Comparison of ENCODE assay signal across 19 cellular contexts in genomic region chr2:155080394-155080793, GRCh38.
A peak's percentile ranks its signal among the peaks of the same experiment; 100 is the strongest.
DNase-seq lines count a peak whose midpoint lies in the region; ATAC-seq, FAIRE-seq and TF ChIP-seq lines count a peak whose summit lies in the region.
"Had no signal": no experiment of that assay in that cellular context is flagged by ENCODE, and none has a peak within 500 bp of the region (broad histone marks: within the 10 kb centered on the region; RNA-seq: fewer than 3 reads in every experiment).

No MANE protein-coding gene starts in this region.

- no peak overlapping the region for H3K27ac ChIP-seq in liver (ENCODE audit: low read depth in 1 of 2, low read length in 2 of 2)
- H3K27ac ChIP-seq: BLaER1 had no signal

- CTCF ChIA-PET in activated CD4-positive, alpha-beta T cell treated with anti-CD3 and anti-CD28 coated beads for 36 hours (lab: Charles Lee), result interaction anchor here (1.1 kb wide), 1 partner anchor 15 kb away, joined by 3 read pairs; no protein-coding TSS in a partner anchor

- H3K9me3 Mint-ChIP-seq in glutamatergic neuron (ENCODE audit: unreplicated experiment) (peaks cover 3% of the 10 kb centered on the region), progenitor cell of endocrine pancreas (ENCODE audit: low read depth) (peaks cover 13% of the 10 kb centered on the region)
- H3K9me3 Mint-ChIP-seq in activated CD4-positive, alpha-beta T cell treated with anti-CD3 and anti-CD28 coated beads for 36 hours (ENCODE audit: low read depth), result peaks cover 2% of the 10 kb centered on the region
- H3K9me3 Mint-ChIP-seq: IgD-negative memory B cell had no signal

- H3K9ac ChIP-seq in liver (ENCODE audit: low read depth in 1 of 2, low read length in 2 of 2), result no peak overlapping the region
- H3K9ac ChIP-seq: BLaER1 had no signal

- peaks cover 2% of the 10 kb centered on the region for H3K27me3 Mint-ChIP-seq in glutamatergic neuron (ENCODE audit: unreplicated experiment)
- H3K27me3 Mint-ChIP-seq in progenitor cell of endocrine pancreas, result no peaks in the 10 kb centered on the region
- no peaks in the 10 kb centered on the region for H3K27me3 Mint-ChIP-seq in activated CD4-positive, alpha-beta T cell treated with anti-CD3 and anti-CD28 coated beads for 36 hours
- H3K27me3 Mint-ChIP-seq: CD4-positive, alpha-beta memory T cell had no signal

- no peaks in the 10 kb centered on the region for H3K9me3 ChIP-seq in liver (ENCODE audit: control insufficient read depth in 4 of 4, low read length in 3 of 4)
- H3K9me3 ChIP-seq: BLaER1, HAP-1 had no signal

- no peak overlapping the region for H3K4me3 ChIP-seq in liver (ENCODE audit: low read depth in 1 of 3, low read length in 3 of 3)
- H3K4me3 ChIP-seq: BLaER1, GM12878, HAP-1 had no signal

- intact Hi-C loops in activated CD4-positive, alpha-beta T cell treated with anti-CD3 and anti-CD28 coated beads for 36 hours (cut with DNase I, micrococcal nuclease), result no loop called here

- no peaks in the 10 kb centered on the region for H3K4me1 ChIP-seq in liver (ENCODE audit: control insufficient read depth in 4 of 4, insufficient read depth in 4 of 4, low read length in 3 of 4)
- H3K4me1 ChIP-seq: BLaER1, HAP-1 had no signal

- no peaks in the 10 kb centered on the region for H3K36me3 ChIP-seq in liver (ENCODE audit: control insufficient read depth in 4 of 4, insufficient read depth in 3 of 4, low read depth in 1 of 4, low read length in 3 of 4)
- H3K36me3 ChIP-seq: BLaER1, HAP-1 had no signal

- WGBS in liver, result 23% methylated on average over 2 of the region's 2 CpGs

- TF ChIP-seq RAD21 in liver (IDR thresholded peaks at IDR 0.05), result no peak

- H3K4me1 Mint-ChIP-seq in glutamatergic neuron (ENCODE audit: low read depth, unreplicated experiment) (peaks cover 15% of the 10 kb centered on the region), progenitor cell of endocrine pancreas (ENCODE audit: low read depth) (peaks cover 16% of the 10 kb centered on the region)
- H3K4me1 Mint-ChIP-seq in activated CD4-positive, alpha-beta T cell treated with anti-CD3 and anti-CD28 coated beads for 36 hours, result no peaks in the 10 kb centered on the region
- H3K4me1 Mint-ChIP-seq: CD14-positive monocyte; CD4-positive, alpha-beta memory T cell had no signal

- peak; percentile 16 for FAIRE-seq in D721Med (lab: Jason Lieb, UNC)
- FAIRE-seq: GM12878 had no signal

- no peaks in the 10 kb centered on the region for H3K27me3 ChIP-seq in liver (ENCODE audit: control insufficient read depth in 4 of 4, insufficient read depth in 4 of 4, low read length in 3 of 4)
- H3K27me3 ChIP-seq: BLaER1 had no signal

- no peak overlapping the region for H3K4me3 Mint-ChIP-seq in glutamatergic neuron (ENCODE audit: unreplicated experiment)
- H3K4me3 Mint-ChIP-seq in progenitor cell of endocrine pancreas (ENCODE audit: low read depth), result peak overlapping the region; percentile 15
- H3K4me3 Mint-ChIP-seq in activated CD4-positive, alpha-beta T cell treated with anti-CD3 and anti-CD28 coated beads for 36 hours, result no peak overlapping the region
- H3K4me3 Mint-ChIP-seq: CD14-positive monocyte; CD4-positive, alpha-beta memory T cell; IgD-negative memory B cell had no signal

- H3K36me3 Mint-ChIP-seq in glutamatergic neuron (ENCODE audit: unreplicated experiment), result no peaks in the 10 kb centered on the region
- peaks cover 7% of the 10 kb centered on the region for H3K36me3 Mint-ChIP-seq in progenitor cell of endocrine pancreas (ENCODE audit: insufficient read depth)
- H3K36me3 Mint-ChIP-seq in activated CD4-positive, alpha-beta T cell treated with anti-CD3 and anti-CD28 coated beads for 36 hours (ENCODE audit: low read depth), result no peaks in the 10 kb centered on the region
- H3K36me3 Mint-ChIP-seq: CD14-positive monocyte; CD4-positive, alpha-beta memory T cell; IgD-negative memory B cell had no signal

- ATAC-seq in activated CD4-positive, alpha-beta T cell treated with anti-CD3 and anti-CD28 coated beads for 36 hours, result no peak
- ATAC-seq: GM12878 had no signal

- POLR2A ChIA-PET in activated CD4-positive, alpha-beta T cell treated with anti-CD3 and anti-CD28 coated beads for 36 hours (lab: Charles Lee), result no interaction called here

- DNase-seq in D721Med (ENCODE audit: insufficient read length, low spot score), result no peak
- peak; percentile 37 for DNase-seq in glutamatergic neuron
- peak; percentile 12 for DNase-seq in progenitor cell of endocrine pancreas (ENCODE audit: low spot score, unreplicated experiment)
- no peak for DNase-seq in GOT3 (lab: John Stamatoyannopoulos, UW)
- DNase-seq in stimulated activated naive CD4-positive, alpha-beta T cell (lab: John Stamatoyannopoulos, UW), result no peak
- DNase-seq in activated CD4-positive, alpha-beta T cell treated with anti-CD3 and anti-CD28 coated beads for 36 hours, result no peak
- DNase-seq: 8988T; CD4-positive, alpha-beta memory T cell; DMS 273 treated with DMSO at 0.1 percent for 48 hours; DMS53; DND-41; EL; KBM-7 had no signal

- H3K27ac Mint-ChIP-seq in glutamatergic neuron (ENCODE audit: unreplicated experiment), result no peak overlapping the region
- peak overlapping the region; percentile 79 for H3K27ac Mint-ChIP-seq in progenitor cell of endocrine pancreas
- H3K27ac Mint-ChIP-seq in activated CD4-positive, alpha-beta T cell treated with anti-CD3 and anti-CD28 coated beads for 36 hours, result no peak overlapping the region
- H3K27ac Mint-ChIP-seq: CD14-positive monocyte; CD4-positive, alpha-beta memory T cell; IgD-negative memory B cell had no signal

- TF ChIP-seq CTCF in D721Med (IDR thresholded peaks at IDR 0.05; ENCODE audit: insufficient read depth, missing control alignments), result no peak
- TF ChIP-seq CTCF in glutamatergic neuron (IDR thresholded peaks at IDR 0.05; ENCODE audit: partially characterized antibody, unreplicated experiment), result no peak
- no peak for TF ChIP-seq CTCF in liver (IDR thresholded peaks at IDR 0.05; ENCODE audit: low read depth, low read length, missing input control)
- no peak for TF ChIP-seq CTCF in progenitor cell of endocrine pancreas (IDR thresholded peaks at IDR 0.05; ENCODE audit: unreplicated experiment)

TF ChIP-seq in liver, 16 proteins besides CTCF, POLR2A, EP300 and RAD21:
- TF ChIP-seq EGR1 (IDR thresholded peaks at IDR 0.05; ENCODE audit: low read depth in 2 of 2) (no peak), NR2F2 (IDR thresholded peaks at IDR 0.05) (peak; percentile 57), HNF4G (IDR thresholded peaks at IDR 0.05) (peak; percentile 46), HNF4A (conservative IDR thresholded peaks at IDR 0.05) (peak; percentile 61 to 79), ZBTB33 (IDR thresholded peaks at IDR 0.05) (no peak), YY1 (IDR thresholded peaks at IDR 0.05) (peak; percentile 20), RXRA (IDR thresholded peaks at IDR 0.05) (peak; percentile 27 to 36), FOXA2 (IDR thresholded peaks at IDR 0.05) (no peak)

Comparison
In these comparisons a context has a peak if more than half of its experiments do, and no peak if none do; other contexts are left out.
1. DNase-seq: peak in glutamatergic neuron (single experiment) and progenitor cell of endocrine pancreas (single experiment); none in D721Med (single experiment), GOT3 (single experiment), stimulated activated naive CD4-positive, alpha-beta T cell (0 of 6) and activated CD4-positive, alpha-beta T cell treated with anti-CD3 and anti-CD28 coated beads for 36 hours (single experiment).